9 cellular contexts compared by ENCODE assay signal in genomic region chr19:48858984-48859710, GRCh38. TPM values are rescaled to one million over a fixed set of nuclear protein-coding genes. Genes with fewer than 3 reads are reported as not detected.
DNase-seq lines count a peak whose midpoint lies in the region; ATAC-seq and TF ChIP-seq lines count a peak whose summit lies in the region.
"Had no signal": no experiment of that assay in that cellular context is flagged by ENCODE, and none has a peak within 500 bp of the region (broad histone marks: within the 10 kb centered on the region; RNA-seq: fewer than 3 reads in every experiment).

No MANE protein-coding gene starts in this region.

- TF ChIP-seq CTCF in epithelial cell of esophagus (IDR thresholded peaks at IDR 0.05; ENCODE audit: insufficient read depth, low read depth, low read length, missing control alignments) = no peak

- DNase-seq in HEK293T (ENCODE audit: extremely low spot score) = peak; percentile 21
- peak; percentile 67 to 81 for DNase-seq in activated CD4-positive, alpha-beta T cell treated with anti-CD3 and anti-CD28 coated beads for 24 hours (ENCODE audit: low read depth in 2 of 2)
- DNase-seq in epithelial cell of esophagus (ENCODE audit: low read depth) = no peak
- DNase-seq in stimulated activated CD8-positive, alpha-beta memory T cell treated with anti-CD3 and anti-CD28 coated beads, Interleukin-12 subunit alpha, Interleukin-12 subunit beta, amount 100 ng/mL, for 1 hour (ENCODE audit: low read depth) = peak; percentile 74
- no peak for DNase-seq in hippocampal formation (lab: John Stamatoyannopoulos, UW)
- DNase-seq in ecto neural progenitor cell (ENCODE audit: low spot score) = no peak
- no peak for DNase-seq in dermis blood vessel endothelial cell

- CTCF ChIA-PET in HEK293T (lab: Yijun Ruan, JAX) = no interaction called here

- POLR2A ChIA-PET in HEK293T (lab: Yijun Ruan, JAX) = interaction anchor here (1.0 kb wide), 1 partner anchor 22 kb away, joined by 3 read pairs; no protein-coding TSS in a partner anchor

- ATAC-seq in HG03457 (IDR thresholded peaks at IDR 0.05; ENCODE audit: unreplicated experiment) = no peak

- peak overlapping the region; percentile 21 for H3K4me3 ChIP-seq in epithelial cell of esophagus (ENCODE audit: low read length)

TF ChIP-seq in HEK293T, 16 proteins besides CTCF, POLR2A, EP300 and RAD21:
- TF ChIP-seq PKNOX1 (IDR thresholded peaks at IDR 0.05) (no peak), ZNF384 (IDR thresholded peaks at IDR 0.05) (no peak), CTBP1 (IDR thresholded peaks at IDR 0.05; ENCODE audit: borderline replicate concordance) (no peak), LEF1 (IDR thresholded peaks at IDR 0.05; ENCODE audit: borderline replicate concordance) (no peak), FOXM1 (IDR thresholded peaks at IDR 0.05; ENCODE audit: borderline replicate concordance) (no peak), HDGF (IDR thresholded peaks at IDR 0.05; ENCODE audit: borderline replicate concordance) (no peak), L3MBTL2 (conservative IDR thresholded peaks at IDR 0.05) (no peak), NFRKB (IDR thresholded peaks at IDR 0.05) (no peak), SUZ12 (IDR thresholded peaks at IDR 0.05) (no peak), ELF4 (IDR thresholded peaks at IDR 0.05) (no peak), TARDBP (IDR thresholded peaks at IDR 0.05) (no peak), FOXA1 (IDR thresholded peaks at IDR 0.05) (no peak), FOXK2 (IDR thresholded peaks at IDR 0.05) (no peak), BHLHE40 (IDR thresholded peaks at IDR 0.05; ENCODE audit: borderline replicate concordance) (no peak), ARNT (IDR thresholded peaks at IDR 0.05) (no peak), SP1 (IDR thresholded peaks at IDR 0.05) (no peak)

RNA-seq across cellular contexts. Expression of gene PLEKHA4, which starts 9.3 kb away (rescaled TPM):
- 2.6 and 6.5 TPM in 2 replicates for total RNA-seq in dermis blood vessel endothelial cell

RNA-seq across cellular contexts. Expression of gene PPP1R15A, which starts 13.1 kb away (rescaled TPM):
- total RNA-seq in dermis blood vessel endothelial cell = 39.2 and 59.6 TPM in 2 replicates

RNA-seq across cellular contexts. Expression of gene HSD17B14, which starts 22.9 kb away (rescaled TPM):
- 1.5 and 8.0 TPM in 2 replicates for total RNA-seq in dermis blood vessel endothelial cell

RNA-seq across cellular contexts. Expression of gene TULP2, which starts 39.4 kb away (rescaled TPM):
- 0.34 TPM in 1 of 2 replicates, not detected in the other for total RNA-seq in dermis blood vessel endothelial cell
- total RNA-seq: SK-MEL-5 had no signal

RNA-seq across cellular contexts. Expression of gene NUCB1, which starts 41.0 kb away (rescaled TPM):
- 167 and 333 TPM in 2 replicates for total RNA-seq in dermis blood vessel endothelial cell

Comparison
In these comparisons a context has a peak if more than half of its experiments do, and no peak if none do; other contexts are left out.
1. DNase-seq: peak in HEK293T (single experiment), activated CD4-positive, alpha-beta T cell treated with anti-CD3 and anti-CD28 coated beads for 24 hours (2 of 2) and stimulated activated CD8-positive, alpha-beta memory T cell treated with anti-CD3 and anti-CD28 coated beads, Interleukin-12 subunit alpha, Interleukin-12 subunit beta, amount 100 ng/mL, for 1 hour (single experiment); none in epithelial cell of esophagus (single experiment), hippocampal formation (0 of 2), ecto neural progenitor cell (single experiment) and dermis blood vessel endothelial cell (single experiment).